In genomic region chr11:120334894-120335462, GRCh38 we compare ENCODE assay signal across 8 cellular contexts.
DNase-seq lines count a peak whose midpoint lies in the region; ATAC-seq lines count a peak whose summit lies in the region.

No MANE protein-coding gene starts in this region.

- peak; percentile 46 for ATAC-seq in GM18870 (IDR thresholded peaks at IDR 0.05; ENCODE audit: unreplicated experiment)

- DNase-seq in AG08396 (ENCODE audit: low spot score) (peak; percentile 72), NCI-H2081 treated with DMSO at 0.1 percent for 48 hours (lab: John Stamatoyannopoulos, UW) (peak; percentile 78), T-helper 9 cell (peak; percentile 46), islet precursor cell (peak; percentile 70), ecto neural progenitor cell (ENCODE audit: low spot score) (no peak)
- DNase-seq in central memory CD4-positive, alpha-beta T cell, result peak; percentile 60
- DNase-seq in stimulated activated CD4-positive, alpha-beta T cell treated with anti-CD3 and anti-CD28 coated beads, Interleukin-12 subunit alpha, Interleukin-12 subunit beta, amount 100 ng/mL, for 48 hours (ENCODE audit: low read depth in 2 of 3, low spot score in 1 of 3), result peak in 2 of 3 donors; percentile 37 to 84
